Comparison of ENCODE assay signal across 8 cellular contexts in genomic region chrX:69615779-69616519, GRCh38. TPM values are rescaled to one million over a fixed set of nuclear protein-coding genes. Genes with fewer than 3 reads are reported as not detected.
DNase-seq lines count a peak whose midpoint lies in the region; ATAC-seq, FAIRE-seq and TF ChIP-seq lines count a peak whose summit lies in the region.

EDA (plus strand) TSS chrX:69616113.

- no peak for TF ChIP-seq EP300 in K562 (IDR thresholded peaks at IDR 0.05; ENCODE audit: low read length)

- TF ChIP-seq POLR2A in K562 (conservative IDR thresholded peaks at IDR 0.05) = no peak

- peaks cover 0 to 6% of the 10 kb centered on the region in 2 experiments; a peak in 1 of 5 replicates for H3K27me3 ChIP-seq in K562 (ENCODE audit: control insufficient read depth in 2 of 2, insufficient read depth in 2 of 2, low read length in 2 of 2)

- no peak for TF ChIP-seq RAD21 in K562 (CRISPR knock-in tag; conservative IDR thresholded peaks at IDR 0.05 in 1 of 2, IDR thresholded peaks at IDR 0.05 in 1 of 2)

- no peaks in the 10 kb centered on the region for H3K79me2 ChIP-seq in K562 (ENCODE audit: control insufficient read depth, insufficient read depth, low read length)

- H3K4me1 ChIP-seq in K562 (replicated peaks in 1 of 2; ENCODE audit: control insufficient read depth in 2 of 2, insufficient read depth in 2 of 2, low read length in 2 of 2) (peaks cover 0 to 13% of the 10 kb centered on the region in 2 experiments; a peak in 2 of 5 replicates), urinary bladder (ENCODE audit: insufficient read depth) (no peaks in the 10 kb centered on the region)

- peak within 1 kb of the TSS; percentile 32; the same call in 1 of the 2 replicates for H3K4me2 ChIP-seq in K562 (ENCODE audit: insufficient read depth, low read length)

- H3K27ac ChIP-seq in K562 (ENCODE audit: extremely low read depth, low read depth, low read length) (no peak within 1 kb of the TSS), urinary bladder (ENCODE audit: low read depth) (no peak within 1 kb of the TSS)

- CTCF ChIA-PET in K562 (lab: Yijun Ruan, JAX; ENCODE audit: low intra/inter-chr PET ratio) = no interaction called here

- BruUV-seq in K562 (replicated peaks; lab: Mats Ljungman, UMichigan) = no TSS peak

- H3K4me3 ChIP-seq in K562 (peak within 1 kb of the TSS; percentile 19), urinary bladder (ENCODE audit: low read depth, low read length) (peak within 1 kb of the TSS; percentile 52)

- DNase-seq in AG20443 (ENCODE audit: low spot score) = peak; percentile 85
- DNase-seq in LHCN-M2 (ENCODE audit: low read depth) = peak; percentile 36
- DNase-seq in T1000 (lab: John Stamatoyannopoulos, UW) = peak; percentile 61
- peak; percentile 73 to 78 (median 76) for DNase-seq in K562 (ENCODE audit: extremely low read depth in 1 of 4, low spot score in 3 of 4)
- peak; percentile 74 to 83 for DNase-seq in hippocampal formation (lab: John Stamatoyannopoulos, UW)
- peak; percentile 32 for DNase-seq in pulmonary artery endothelial cell (ENCODE audit: low read depth, low spot score)

- H3K9me1 ChIP-seq in K562 (ENCODE audit: control insufficient read depth, insufficient read depth, low read length) = no peaks in the 10 kb centered on the region

- FAIRE-seq in K562 (lab: Jason Lieb, UNC) = no peak

- intact Hi-C loops in K562 (cut with micrococcal nuclease) = no loop called here

- in situ Hi-C loops in K562 (cut with MboI) = no loop called here

- POLR2A ChIA-PET in K562 (lab: Yijun Ruan, JAX) = interaction anchor here (0.6 kb wide), 2 partner anchors 112 to 268 kb away, joined by 3 read pairs; partner anchors contain the start of gene NALF2

- no peaks in the 10 kb centered on the region for H4K20me1 ChIP-seq in K562 (replicated peaks; ENCODE audit: control insufficient read depth, insufficient read depth, low read length)

- peak within 1 kb of the TSS; percentile 55; the same call in 1 of the 2 replicates for H2AFZ ChIP-seq in K562 (ENCODE audit: low read depth, low read length)

- TF ChIP-seq CTCF in K562 (IDR thresholded peaks at IDR 0.05 in 2 of 3, conservative IDR thresholded peaks at IDR 0.05 in 1 of 3; ENCODE audit: insufficient read depth in 2 of 3, low read depth in 1 of 3, low read length in 3 of 3) = no peak

- H3K36me3 ChIP-seq in K562 (ENCODE audit: control insufficient read depth, insufficient read depth, low read length) (no peaks in the 10 kb centered on the region), urinary bladder (ENCODE audit: insufficient read depth) (no peaks in the 10 kb centered on the region)

- H3K9me3 ChIP-seq in K562 (replicated peaks; ENCODE audit: control insufficient read depth, insufficient read depth, low read depth, low read length) = no peaks in the 10 kb centered on the region

- 0 out of 4 replicates have a peak within 1 kb of the TSS, but pooled peaks of 1 of the 2 experiments have one; percentile 9 for H3K9ac ChIP-seq in K562 (ENCODE audit: insufficient read depth in 1 of 2, low read depth in 2 of 2, low read length in 2 of 2)

- WGBS in K562 (ENCODE audit: insufficient coverage, low coverage, missing lambda C conversion rate) = 3% methylated on average over 21 of the region's 62 CpGs
- WGBS in urinary bladder = under 1% methylated on average over 61 of the region's 62 CpGs

- ATAC-seq in GM19463 (IDR thresholded peaks at IDR 0.05; ENCODE audit: unreplicated experiment) (peak; percentile 90), K562 (peak; percentile 100)

TF ChIP-seq in K562, 482 proteins besides CTCF, POLR2A, EP300 and RAD21:
- TF ChIP-seq BACH1 (tag; IDR thresholded peaks at IDR 0.05) (no peak), RBM17 (IDR thresholded peaks at IDR 0.05; ENCODE audit: borderline replicate concordance, low read depth, low read length) (no peak), GATAD2B (IDR thresholded peaks at IDR 0.05; ENCODE audit: borderline replicate concordance) (no peak), PBX2 (CRISPR knock-in tag; IDR thresholded peaks at IDR 0.05; ENCODE audit: low read depth) (peak; percentile 20; the same call in 1 of the 2 replicates), PBX2 (tag; conservative IDR thresholded peaks at IDR 0.05; ENCODE audit: low read depth) (peak; percentile 87), SP2 (IDR thresholded peaks at IDR 0.05; ENCODE audit: extremely low read depth, low read depth, low read length, poor library complexity, severe bottlenecking) (peak; percentile 38), NFYB (IDR thresholded peaks at IDR 0.05; ENCODE audit: extremely low read depth, insufficient read length) (peak; percentile 20), PKNOX1 (IDR thresholded peaks at IDR 0.05) (peak; percentile 97), VEZF1 (CRISPR knock-in tag; IDR thresholded peaks at IDR 0.05) (peak; percentile 65), RBM25 (IDR thresholded peaks at IDR 0.05; ENCODE audit: low read depth, low read length, severe bottlenecking) (peak; percentile 36), E2F6 (IDR thresholded peaks at IDR 0.05; ENCODE audit: borderline replicate concordance in 1 of 2, extremely low read depth in 1 of 2, insufficient read depth in 1 of 2, insufficient read length in 1 of 2, low read depth in 1 of 2, low read length in 1 of 2, poor library complexity in 1 of 2, severe bottlenecking in 1 of 2) (peak in 1 of 2 experiments; percentile 13)

RNA-seq across cellular contexts. Expression of gene EDA, which starts in this region (rescaled TPM):
- total RNA-seq in LHCN-M2 (2014; rRNA removed) (0.06 and 0.90 TPM in 2 replicates), K562 (2014; rRNA removed) (0.09 and 0.16 TPM in 2 replicates), K562 (2014; rRNA removed; fragmentation: Illumina TruSeq; extraction: Trizol) (0.04 and 0.13 TPM in 2 replicates), K562 (2015; rRNA removed; fragmentation: Illumina TruSeq; extraction: Trizol) (0.18 and 0.23 TPM in 2 replicates), K562 (2021) (0.36 and 0.40 TPM in 2 replicates), pulmonary artery endothelial cell (0.92 and 2.5 TPM in 2 replicates), urinary bladder (5.7 TPM)
- 0.09 TPM for polyA plus RNA-seq in LHCN-M2 (2012)
- total RNA-seq in K562 (2011; cell fraction: chromatin; rRNA removed; ENCODE audit: low replicate concordance) = not detected in 2 replicates
- under 0.01 TPM in 1 of 2 replicates, not detected in the other for total RNA-seq in K562 (2011; cell fraction: nucleolus; rRNA removed)
- 0.15 and 0.23 TPM in 2 replicates for total RNA-seq in K562 (2011; cell fraction: nucleoplasm; rRNA removed)
- polyA plus RNA-seq in K562 (2011; rRNA removed) (0.03 and 0.05 TPM in 2 replicates), K562 (2014; fragmentation: Illumina TruSeq; extraction: Trizol) (0.13 and 0.18 TPM in 2 replicates), K562 (2014; fragmentation: Nextera tagmentation; extraction: Ambion mirVana) (under 1 TPM; 0.04 TPM), K562 (2014; rRNA removed) (0.07 and 0.11 TPM in 2 replicates), urinary bladder (3.8 TPM)
- 0.03 TPM in 1 of 2 replicates, not detected in the other for polyA plus RNA-seq in K562 (2011; cell fraction: cytosol; rRNA removed)
- 0.06 TPM in 1 of 2 replicates, not detected in the other for polyA plus RNA-seq in K562 (2011; cell fraction: nucleus; rRNA removed)
- polyA plus RNA-seq in K562 (2012) = 0.18 and 0.22 TPM in 2 replicates
- polyA minus RNA-seq in K562 (2011; rRNA and poly(A)+ RNA removed) = 0.06 TPM in 1 of 2 replicates, not detected in the other
- polyA minus RNA-seq in K562 (2011; cell fraction: cytosol; rRNA and poly(A)+ RNA removed) = not detected in 2 replicates
- polyA minus RNA-seq in K562 (2011; cell fraction: nucleus; rRNA and poly(A)+ RNA removed) = 0.22 and 0.40 TPM in 2 replicates

Comparison
In these comparisons a context has a peak if more than half of its experiments do, and no peak if none do; other contexts are left out.
1. Peak in DNase-seq in LHCN-M2; RNA of the gene not detected or under 1 TPM.
2. Peak in DNase-seq, ATAC-seq, H3K4me3 ChIP-seq and H3K4me2 ChIP-seq in K562; RNA of the gene not detected or under 1 TPM.
3. DNase-seq: peak in every context shown above with its lines; median percentile 85 in AG20443; 78 in hippocampal formation; 76 in K562; 61 in T1000; 36 in LHCN-M2; 32 in pulmonary artery endothelial cell.